In the genomic region with DNA sequence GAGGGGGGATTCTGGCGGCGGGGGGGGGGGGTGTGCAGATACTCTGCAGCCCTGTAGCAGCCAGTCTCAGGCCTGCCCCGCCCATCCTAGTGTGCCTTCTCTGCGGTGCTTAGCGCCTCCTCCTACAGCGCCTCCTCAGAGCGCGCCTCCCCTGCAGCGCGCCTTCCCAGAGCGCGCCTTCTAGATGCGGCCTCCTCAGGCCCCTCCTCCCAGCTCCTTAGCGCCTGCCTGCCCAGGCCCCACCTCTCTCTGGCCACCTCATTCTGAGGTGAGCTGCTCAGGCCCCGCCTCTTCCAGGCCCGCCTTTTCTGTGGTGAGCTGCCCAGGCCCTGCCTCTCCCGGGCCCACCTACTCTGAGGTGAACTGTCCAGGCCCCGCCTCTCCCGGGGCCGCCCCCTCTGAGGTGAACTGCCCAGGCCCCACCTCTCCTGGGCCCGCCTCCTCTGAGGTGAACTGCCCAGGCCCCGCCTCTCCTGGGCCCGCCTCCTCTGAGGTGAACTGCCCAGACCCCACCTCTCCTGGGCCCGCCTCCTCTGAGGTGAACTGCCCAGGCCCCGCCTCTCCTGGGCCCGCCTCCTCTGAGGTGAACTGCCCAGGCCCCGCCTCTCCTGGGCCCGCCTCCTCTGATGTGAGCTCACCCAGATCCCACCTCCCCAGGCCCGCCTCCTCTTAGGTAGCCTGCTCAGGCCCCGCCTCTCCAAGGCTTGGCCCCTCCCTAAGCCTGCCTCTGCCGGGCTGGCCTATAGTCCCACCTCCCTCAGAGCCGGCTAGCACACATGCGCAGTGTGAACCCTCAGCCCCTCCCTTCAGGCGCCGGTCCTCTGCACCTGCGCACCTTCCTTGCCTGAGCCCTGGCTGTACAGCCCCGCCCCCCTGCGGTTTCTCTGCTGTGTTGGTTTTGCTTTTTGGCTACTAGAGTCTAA, we compare ENCODE assay signal across 1 cellular context.
TF ChIP-seq lines count a peak whose summit lies in the region.

No MANE protein-coding gene starts in this region.

TF ChIP-seq in HepG2, 621 proteins besides CTCF, POLR2A, EP300 and RAD21 (continued from another document and continues in another):
- TF ChIP-seq, protein P1, sequence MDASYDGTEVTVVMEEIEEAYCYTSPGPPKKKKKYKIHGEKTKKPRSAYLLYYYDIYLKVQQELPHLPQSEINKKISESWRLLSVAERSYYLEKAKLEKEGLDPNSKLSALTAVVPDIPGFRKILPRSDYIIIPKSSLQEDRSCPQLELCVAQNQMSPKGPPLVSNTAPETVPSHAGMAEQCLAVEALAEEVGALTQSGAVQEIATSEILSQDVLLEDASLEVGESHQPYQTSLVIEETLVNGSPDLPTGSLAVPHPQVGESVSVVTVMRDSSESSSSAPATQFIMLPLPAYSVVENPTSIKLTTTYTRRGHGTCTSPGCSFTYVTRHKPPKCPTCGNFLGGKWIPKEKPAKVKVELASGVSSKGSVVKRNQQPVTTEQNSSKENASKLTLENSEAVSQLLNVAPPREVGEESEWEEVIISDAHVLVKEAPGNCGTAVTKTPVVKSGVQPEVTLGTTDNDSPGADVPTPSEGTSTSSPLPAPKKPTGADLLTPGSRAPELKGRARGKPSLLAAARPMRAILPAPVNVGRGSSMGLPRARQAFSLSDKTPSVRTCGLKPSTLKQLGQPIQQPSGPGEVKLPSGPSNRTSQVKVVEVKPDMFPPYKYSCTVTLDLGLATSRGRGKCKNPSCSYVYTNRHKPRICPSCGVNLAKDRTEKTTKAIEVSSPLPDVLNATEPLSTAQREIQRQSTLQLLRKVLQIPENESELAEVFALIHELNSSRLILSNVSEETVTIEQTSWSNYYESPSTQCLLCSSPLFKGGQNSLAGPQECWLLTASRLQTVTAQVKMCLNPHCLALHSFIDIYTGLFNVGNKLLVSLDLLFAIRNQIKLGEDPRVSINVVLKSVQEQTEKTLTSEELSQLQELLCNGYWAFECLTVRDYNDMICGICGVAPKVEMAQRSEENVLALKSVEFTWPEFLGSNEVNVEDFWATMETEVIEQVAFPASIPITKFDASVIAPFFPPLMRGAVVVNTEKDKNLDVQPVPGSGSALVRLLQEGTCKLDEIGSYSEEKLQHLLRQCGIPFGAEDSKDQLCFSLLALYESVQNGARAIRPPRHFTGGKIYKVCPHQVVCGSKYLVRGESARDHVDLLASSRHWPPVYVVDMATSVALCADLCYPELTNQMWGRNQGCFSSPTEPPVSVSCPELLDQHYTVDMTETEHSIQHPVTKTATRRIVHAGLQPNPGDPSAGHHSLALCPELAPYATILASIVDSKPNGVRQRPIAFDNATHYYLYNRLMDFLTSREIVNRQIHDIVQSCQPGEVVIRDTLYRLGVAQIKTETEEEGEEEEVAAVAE (CRISPR knock-in tag; IDR thresholded peaks at IDR 0.05; ENCODE audit: borderline replicate concordance), result no peak
- TF ChIP-seq MTA3 (CRISPR knock-in tag; IDR thresholded peaks at IDR 0.05) (no peak), ZNF652 (CRISPR knock-in tag; IDR thresholded peaks at IDR 0.05; ENCODE audit: borderline replicate concordance, low read depth) (no peak), GLI4 (CRISPR knock-in tag; IDR thresholded peaks at IDR 0.05; ENCODE audit: borderline replicate concordance) (no peak), ZNF282 (IDR thresholded peaks at IDR 0.05; ENCODE audit: partially characterized antibody) (no peak), ASH2L (IDR thresholded peaks at IDR 0.05; ENCODE audit: insufficient read length, low read depth, low read length) (no peak), ZNF790 (CRISPR knock-in tag; IDR thresholded peaks at IDR 0.05; ENCODE audit: borderline replicate concordance) (no peak), ZKSCAN1 (IDR thresholded peaks at IDR 0.05; ENCODE audit: low read length) (no peak), ZBTB7A (CRISPR knock-in tag; IDR thresholded peaks at IDR 0.05) (no peak), KDM5B (CRISPR knock-in tag; IDR thresholded peaks at IDR 0.05; ENCODE audit: borderline replicate concordance) (no peak), IRX3 (CRISPR knock-in tag; IDR thresholded peaks at IDR 0.05; ENCODE audit: borderline replicate concordance, low read depth) (no peak), GFI1 (CRISPR knock-in tag; IDR thresholded peaks at IDR 0.05; ENCODE audit: borderline replicate concordance) (0 out of 2 replicates have a peak, but pooled peaks have one; percentile 6), ZMYM2 (CRISPR knock-in tag; IDR thresholded peaks at IDR 0.05) (no peak), SAP130 (CRISPR knock-in tag; IDR thresholded peaks at IDR 0.05; ENCODE audit: low read depth) (0 out of 2 replicates have a peak, but pooled peaks have one; percentile 27), RBFOX2 (IDR thresholded peaks at IDR 0.05; ENCODE audit: low read depth, low read length) (peak; percentile 91), ZFP36L1 (CRISPR knock-in tag; IDR thresholded peaks at IDR 0.05) (no peak), SP2 (CRISPR knock-in tag; IDR thresholded peaks at IDR 0.05) (no peak), ZBTB7B (CRISPR knock-in tag; IDR thresholded peaks at IDR 0.05) (0 out of 2 replicates have a peak, but pooled peaks have one; percentile 7), RXRA (CRISPR knock-in tag; IDR thresholded peaks at IDR 0.05) (peak; percentile 11; the same call in 1 of the 2 replicates), STAT5B (CRISPR knock-in tag; IDR thresholded peaks at IDR 0.05) (no peak), ZSCAN30 (CRISPR knock-in tag; IDR thresholded peaks at IDR 0.05) (no peak), FOXA3 (CRISPR knock-in tag; IDR thresholded peaks at IDR 0.05) (0 out of 2 replicates have a peak, but pooled peaks have one; percentile 13), ZFP37 (CRISPR knock-in tag; IDR thresholded peaks at IDR 0.05; ENCODE audit: borderline replicate concordance) (no peak), ZNF615 (CRISPR knock-in tag; IDR thresholded peaks at IDR 0.05; ENCODE audit: borderline replicate concordance) (no peak), ZFX (CRISPR knock-in tag; IDR thresholded peaks at IDR 0.05; ENCODE audit: low read depth) (peak; percentile 56), PRPF4 (IDR thresholded peaks at IDR 0.05; ENCODE audit: low read depth, low read length, poor library complexity, severe bottlenecking) (no peak), CHCHD3 (CRISPR knock-in tag; IDR thresholded peaks at IDR 0.05) (no peak)
- TF ChIP-seq, protein P2, sequence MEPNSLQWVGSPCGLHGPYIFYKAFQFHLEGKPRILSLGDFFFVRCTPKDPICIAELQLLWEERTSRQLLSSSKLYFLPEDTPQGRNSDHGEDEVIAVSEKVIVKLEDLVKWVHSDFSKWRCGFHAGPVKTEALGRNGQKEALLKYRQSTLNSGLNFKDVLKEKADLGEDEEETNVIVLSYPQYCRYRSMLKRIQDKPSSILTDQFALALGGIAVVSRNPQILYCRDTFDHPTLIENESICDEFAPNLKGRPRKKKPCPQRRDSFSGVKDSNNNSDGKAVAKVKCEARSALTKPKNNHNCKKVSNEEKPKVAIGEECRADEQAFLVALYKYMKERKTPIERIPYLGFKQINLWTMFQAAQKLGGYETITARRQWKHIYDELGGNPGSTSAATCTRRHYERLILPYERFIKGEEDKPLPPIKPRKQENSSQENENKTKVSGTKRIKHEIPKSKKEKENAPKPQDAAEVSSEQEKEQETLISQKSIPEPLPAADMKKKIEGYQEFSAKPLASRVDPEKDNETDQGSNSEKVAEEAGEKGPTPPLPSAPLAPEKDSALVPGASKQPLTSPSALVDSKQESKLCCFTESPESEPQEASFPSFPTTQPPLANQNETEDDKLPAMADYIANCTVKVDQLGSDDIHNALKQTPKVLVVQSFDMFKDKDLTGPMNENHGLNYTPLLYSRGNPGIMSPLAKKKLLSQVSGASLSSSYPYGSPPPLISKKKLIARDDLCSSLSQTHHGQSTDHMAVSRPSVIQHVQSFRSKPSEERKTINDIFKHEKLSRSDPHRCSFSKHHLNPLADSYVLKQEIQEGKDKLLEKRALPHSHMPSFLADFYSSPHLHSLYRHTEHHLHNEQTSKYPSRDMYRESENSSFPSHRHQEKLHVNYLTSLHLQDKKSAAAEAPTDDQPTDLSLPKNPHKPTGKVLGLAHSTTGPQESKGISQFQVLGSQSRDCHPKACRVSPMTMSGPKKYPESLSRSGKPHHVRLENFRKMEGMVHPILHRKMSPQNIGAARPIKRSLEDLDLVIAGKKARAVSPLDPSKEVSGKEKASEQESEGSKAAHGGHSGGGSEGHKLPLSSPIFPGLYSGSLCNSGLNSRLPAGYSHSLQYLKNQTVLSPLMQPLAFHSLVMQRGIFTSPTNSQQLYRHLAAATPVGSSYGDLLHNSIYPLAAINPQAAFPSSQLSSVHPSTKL (CRISPR knock-in tag; IDR thresholded peaks at IDR 0.05), result peak; percentile 54
- TF ChIP-seq, protein P3, sequence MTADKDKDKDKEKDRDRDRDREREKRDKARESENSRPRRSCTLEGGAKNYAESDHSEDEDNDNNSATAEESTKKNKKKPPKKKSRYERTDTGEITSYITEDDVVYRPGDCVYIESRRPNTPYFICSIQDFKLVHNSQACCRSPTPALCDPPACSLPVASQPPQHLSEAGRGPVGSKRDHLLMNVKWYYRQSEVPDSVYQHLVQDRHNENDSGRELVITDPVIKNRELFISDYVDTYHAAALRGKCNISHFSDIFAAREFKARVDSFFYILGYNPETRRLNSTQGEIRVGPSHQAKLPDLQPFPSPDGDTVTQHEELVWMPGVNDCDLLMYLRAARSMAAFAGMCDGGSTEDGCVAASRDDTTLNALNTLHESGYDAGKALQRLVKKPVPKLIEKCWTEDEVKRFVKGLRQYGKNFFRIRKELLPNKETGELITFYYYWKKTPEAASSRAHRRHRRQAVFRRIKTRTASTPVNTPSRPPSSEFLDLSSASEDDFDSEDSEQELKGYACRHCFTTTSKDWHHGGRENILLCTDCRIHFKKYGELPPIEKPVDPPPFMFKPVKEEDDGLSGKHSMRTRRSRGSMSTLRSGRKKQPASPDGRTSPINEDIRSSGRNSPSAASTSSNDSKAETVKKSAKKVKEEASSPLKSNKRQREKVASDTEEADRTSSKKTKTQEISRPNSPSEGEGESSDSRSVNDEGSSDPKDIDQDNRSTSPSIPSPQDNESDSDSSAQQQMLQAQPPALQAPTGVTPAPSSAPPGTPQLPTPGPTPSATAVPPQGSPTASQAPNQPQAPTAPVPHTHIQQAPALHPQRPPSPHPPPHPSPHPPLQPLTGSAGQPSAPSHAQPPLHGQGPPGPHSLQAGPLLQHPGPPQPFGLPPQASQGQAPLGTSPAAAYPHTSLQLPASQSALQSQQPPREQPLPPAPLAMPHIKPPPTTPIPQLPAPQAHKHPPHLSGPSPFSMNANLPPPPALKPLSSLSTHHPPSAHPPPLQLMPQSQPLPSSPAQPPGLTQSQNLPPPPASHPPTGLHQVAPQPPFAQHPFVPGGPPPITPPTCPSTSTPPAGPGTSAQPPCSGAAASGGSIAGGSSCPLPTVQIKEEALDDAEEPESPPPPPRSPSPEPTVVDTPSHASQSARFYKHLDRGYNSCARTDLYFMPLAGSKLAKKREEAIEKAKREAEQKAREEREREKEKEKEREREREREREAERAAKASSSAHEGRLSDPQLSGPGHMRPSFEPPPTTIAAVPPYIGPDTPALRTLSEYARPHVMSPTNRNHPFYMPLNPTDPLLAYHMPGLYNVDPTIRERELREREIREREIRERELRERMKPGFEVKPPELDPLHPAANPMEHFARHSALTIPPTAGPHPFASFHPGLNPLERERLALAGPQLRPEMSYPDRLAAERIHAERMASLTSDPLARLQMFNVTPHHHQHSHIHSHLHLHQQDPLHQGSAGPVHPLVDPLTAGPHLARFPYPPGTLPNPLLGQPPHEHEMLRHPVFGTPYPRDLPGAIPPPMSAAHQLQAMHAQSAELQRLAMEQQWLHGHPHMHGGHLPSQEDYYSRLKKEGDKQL (CRISPR knock-in tag; IDR thresholded peaks at IDR 0.05; ENCODE audit: low read depth), result no peak
- TF ChIP-seq, protein P4, sequence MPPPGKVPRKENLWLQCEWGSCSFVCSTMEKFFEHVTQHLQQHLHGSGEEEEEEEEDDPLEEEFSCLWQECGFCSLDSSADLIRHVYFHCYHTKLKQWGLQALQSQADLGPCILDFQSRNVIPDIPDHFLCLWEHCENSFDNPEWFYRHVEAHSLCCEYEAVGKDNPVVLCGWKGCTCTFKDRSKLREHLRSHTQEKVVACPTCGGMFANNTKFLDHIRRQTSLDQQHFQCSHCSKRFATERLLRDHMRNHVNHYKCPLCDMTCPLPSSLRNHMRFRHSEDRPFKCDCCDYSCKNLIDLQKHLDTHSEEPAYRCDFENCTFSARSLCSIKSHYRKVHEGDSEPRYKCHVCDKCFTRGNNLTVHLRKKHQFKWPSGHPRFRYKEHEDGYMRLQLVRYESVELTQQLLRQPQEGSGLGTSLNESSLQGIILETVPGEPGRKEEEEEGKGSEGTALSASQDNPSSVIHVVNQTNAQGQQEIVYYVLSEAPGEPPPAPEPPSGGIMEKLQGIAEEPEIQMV (CRISPR knock-in tag; IDR thresholded peaks at IDR 0.05; ENCODE audit: low read depth), result no peak
- TF ChIP-seq, protein P5, sequence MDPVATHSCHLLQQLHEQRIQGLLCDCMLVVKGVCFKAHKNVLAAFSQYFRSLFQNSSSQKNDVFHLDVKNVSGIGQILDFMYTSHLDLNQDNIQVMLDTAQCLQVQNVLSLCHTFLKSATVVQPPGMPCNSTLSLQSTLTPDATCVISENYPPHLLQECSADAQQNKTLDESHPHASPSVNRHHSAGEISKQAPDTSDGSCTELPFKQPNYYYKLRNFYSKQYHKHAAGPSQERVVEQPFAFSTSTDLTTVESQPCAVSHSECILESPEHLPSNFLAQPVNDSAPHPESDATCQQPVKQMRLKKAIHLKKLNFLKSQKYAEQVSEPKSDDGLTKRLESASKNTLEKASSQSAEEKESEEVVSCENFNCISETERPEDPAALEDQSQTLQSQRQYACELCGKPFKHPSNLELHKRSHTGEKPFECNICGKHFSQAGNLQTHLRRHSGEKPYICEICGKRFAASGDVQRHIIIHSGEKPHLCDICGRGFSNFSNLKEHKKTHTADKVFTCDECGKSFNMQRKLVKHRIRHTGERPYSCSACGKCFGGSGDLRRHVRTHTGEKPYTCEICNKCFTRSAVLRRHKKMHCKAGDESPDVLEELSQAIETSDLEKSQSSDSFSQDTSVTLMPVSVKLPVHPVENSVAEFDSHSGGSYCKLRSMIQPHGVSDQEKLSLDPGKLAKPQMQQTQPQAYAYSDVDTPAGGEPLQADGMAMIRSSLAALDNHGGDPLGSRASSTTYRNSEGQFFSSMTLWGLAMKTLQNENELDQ (CRISPR knock-in tag; IDR thresholded peaks at IDR 0.05; ENCODE audit: borderline replicate concordance), result no peak
- TF ChIP-seq, protein P6, sequence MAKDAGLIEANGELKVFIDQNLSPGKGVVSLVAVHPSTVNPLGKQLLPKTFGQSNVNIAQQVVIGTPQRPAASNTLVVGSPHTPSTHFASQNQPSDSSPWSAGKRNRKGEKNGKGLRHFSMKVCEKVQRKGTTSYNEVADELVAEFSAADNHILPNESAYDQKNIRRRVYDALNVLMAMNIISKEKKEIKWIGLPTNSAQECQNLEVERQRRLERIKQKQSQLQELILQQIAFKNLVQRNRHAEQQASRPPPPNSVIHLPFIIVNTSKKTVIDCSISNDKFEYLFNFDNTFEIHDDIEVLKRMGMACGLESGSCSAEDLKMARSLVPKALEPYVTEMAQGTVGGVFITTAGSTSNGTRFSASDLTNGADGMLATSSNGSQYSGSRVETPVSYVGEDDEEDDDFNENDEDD (CRISPR knock-in tag; IDR thresholded peaks at IDR 0.05; ENCODE audit: borderline replicate concordance), result peak; percentile 32; the same call in 1 of the 2 replicates
